In the genomic region with DNA sequence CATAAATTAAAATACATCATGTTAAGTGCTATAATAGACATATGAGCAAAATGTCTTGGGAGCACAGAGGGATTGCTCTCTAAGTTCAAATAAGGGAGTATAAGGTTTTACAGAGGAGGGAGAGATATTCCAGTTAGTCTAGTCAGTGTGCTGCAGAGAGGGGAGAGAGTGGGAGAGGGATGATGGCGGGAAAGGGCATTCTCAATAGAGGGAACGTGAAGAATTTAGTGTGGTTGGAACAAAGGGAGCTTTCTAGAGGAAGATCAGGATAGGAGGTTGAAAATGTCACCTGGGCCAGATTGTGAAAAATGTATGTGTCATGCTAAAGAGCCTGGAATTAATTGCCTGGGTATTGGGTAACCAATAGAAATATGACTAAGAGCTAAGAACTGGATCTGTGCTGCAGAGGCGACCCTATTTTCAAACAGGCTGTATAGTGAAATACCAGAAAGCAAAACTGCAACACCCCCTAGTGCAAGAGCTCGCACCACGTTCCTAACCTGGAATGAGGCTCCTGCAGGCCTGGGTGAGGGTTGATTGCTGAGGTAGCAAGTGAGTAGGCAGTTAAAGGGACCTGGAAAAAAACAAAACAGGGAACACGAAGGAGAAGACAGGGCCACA, we compare ENCODE assay signal across 1 cellular context.
TF ChIP-seq lines count a peak whose summit lies in the region.

No MANE protein-coding gene starts in this region.

TF ChIP-seq in SK-N-SH treated with all-trans-retinoic acid at 6 μM for 48 hours, 23 proteins besides CTCF, POLR2A, EP300 and RAD21 (continued from another document):
- TF ChIP-seq, protein P1, sequence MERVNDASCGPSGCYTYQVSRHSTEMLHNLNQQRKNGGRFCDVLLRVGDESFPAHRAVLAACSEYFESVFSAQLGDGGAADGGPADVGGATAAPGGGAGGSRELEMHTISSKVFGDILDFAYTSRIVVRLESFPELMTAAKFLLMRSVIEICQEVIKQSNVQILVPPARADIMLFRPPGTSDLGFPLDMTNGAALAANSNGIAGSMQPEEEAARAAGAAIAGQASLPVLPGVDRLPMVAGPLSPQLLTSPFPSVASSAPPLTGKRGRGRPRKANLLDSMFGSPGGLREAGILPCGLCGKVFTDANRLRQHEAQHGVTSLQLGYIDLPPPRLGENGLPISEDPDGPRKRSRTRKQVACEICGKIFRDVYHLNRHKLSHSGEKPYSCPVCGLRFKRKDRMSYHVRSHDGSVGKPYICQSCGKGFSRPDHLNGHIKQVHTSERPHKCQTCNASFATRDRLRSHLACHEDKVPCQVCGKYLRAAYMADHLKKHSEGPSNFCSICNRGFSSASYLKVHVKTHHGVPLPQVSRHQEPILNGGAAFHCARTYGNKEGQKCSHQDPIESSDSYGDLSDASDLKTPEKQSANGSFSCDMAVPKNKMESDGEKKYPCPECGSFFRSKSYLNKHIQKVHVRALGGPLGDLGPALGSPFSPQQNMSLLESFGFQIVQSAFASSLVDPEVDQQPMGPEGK (CRISPR knock-in tag; IDR thresholded peaks at IDR 0.05; ENCODE audit: borderline replicate concordance): no peak
- TF ChIP-seq ISL1 (CRISPR knock-in tag; IDR thresholded peaks at IDR 0.05) (no peak), ZFP30 (CRISPR knock-in tag; IDR thresholded peaks at IDR 0.05) (no peak)
